1 cellular context compared by ENCODE assay signal in genomic region chr17:34980681-34981537, GRCh38.
TF ChIP-seq lines count a peak whose summit lies in the region.

No MANE protein-coding gene starts in this region.

TF ChIP-seq in HEK293, 187 proteins besides CTCF, POLR2A, EP300 and RAD21 (continued from another document):
- TF ChIP-seq PRDM2 (tag by site-specific recombination; IDR thresholded peaks at IDR 0.05; ENCODE audit: borderline replicate concordance), result no peak
- TF ChIP-seq ZNF677 (tag by site-specific recombination; IDR thresholded peaks at IDR 0.05), result 0 out of 2 replicates have a peak, but pooled peaks have one; percentile 13
- TF ChIP-seq REST (tag by site-specific recombination; IDR thresholded peaks at IDR 0.05), result no peak
- no peak; the same call in 1 of the 2 replicates for TF ChIP-seq ZNF785 (tag by site-specific recombination; IDR thresholded peaks at IDR 0.05)
- TF ChIP-seq ZNF658 (tag by site-specific recombination; IDR thresholded peaks at IDR 0.05), result no peak
- no peak for TF ChIP-seq HOXA7 (CRISPR knock-in tag; IDR thresholded peaks at IDR 0.05; ENCODE audit: borderline replicate concordance)
- no peak for TF ChIP-seq ZNF174 (tag by site-specific recombination; IDR thresholded peaks at IDR 0.05)
- TF ChIP-seq ZNF266 (tag by site-specific recombination; IDR thresholded peaks at IDR 0.05; ENCODE audit: low read depth), result no peak
- TF ChIP-seq KLF9 (tag by site-specific recombination; IDR thresholded peaks at IDR 0.05; ENCODE audit: low read depth), result no peak
- no peak for TF ChIP-seq SETDB1 (IDR thresholded peaks at IDR 0.05; ENCODE audit: insufficient read length, low read length)
- TF ChIP-seq ZNF114 (tag by site-specific recombination; IDR thresholded peaks at IDR 0.05), result no peak
- no peak for TF ChIP-seq FEZF1 (tag by site-specific recombination; IDR thresholded peaks at IDR 0.05)
- TF ChIP-seq ZNF239 (tag by site-specific recombination; IDR thresholded peaks at IDR 0.05), result no peak
- TF ChIP-seq ZNF146 (tag by site-specific recombination; IDR thresholded peaks at IDR 0.05), result no peak
- TF ChIP-seq ZNF19 (tag by site-specific recombination; IDR thresholded peaks at IDR 0.05; ENCODE audit: low read depth), result no peak
- TF ChIP-seq SP7 (tag by site-specific recombination; IDR thresholded peaks at IDR 0.05), result no peak
- TF ChIP-seq ZNF530 (tag by site-specific recombination; IDR thresholded peaks at IDR 0.05; ENCODE audit: low read depth), result no peak
- no peak for TF ChIP-seq HOXC10 (CRISPR knock-in tag; IDR thresholded peaks at IDR 0.05)
- no peak for TF ChIP-seq ATF2 (tag by site-specific recombination; IDR thresholded peaks at IDR 0.05; ENCODE audit: low read depth)
- TF ChIP-seq ZNF626 (tag by site-specific recombination; IDR thresholded peaks at IDR 0.05), result no peak
- TF ChIP-seq PRDM4 (tag by site-specific recombination; IDR thresholded peaks at IDR 0.05), result peak; percentile 34; the same call in 1 of the 2 replicates
- TF ChIP-seq ZNF843 (tag by site-specific recombination; IDR thresholded peaks at IDR 0.05), result 0 out of 2 replicates have a peak, but pooled peaks have one; percentile 9
- peak; percentile 61 for TF ChIP-seq ZEB2 (tag by site-specific recombination; IDR thresholded peaks at IDR 0.05)
- TF ChIP-seq KLF1 (tag by site-specific recombination; IDR thresholded peaks at IDR 0.05), result no peak
- no peak for TF ChIP-seq YY2 (tag by site-specific recombination; IDR thresholded peaks at IDR 0.05)
- 0 out of 2 replicates have a peak, but pooled peaks have one; percentile 48 for TF ChIP-seq KLF10 (tag by site-specific recombination; IDR thresholded peaks at IDR 0.05)
- peak; percentile 73 for TF ChIP-seq WT1 (tag by site-specific recombination; IDR thresholded peaks at IDR 0.05)
- no peak for TF ChIP-seq TRIM28 (IDR thresholded peaks at IDR 0.05; ENCODE audit: borderline replicate concordance, low read length)
- no peak for TF ChIP-seq ZNF701 (tag by site-specific recombination; IDR thresholded peaks at IDR 0.05)
- no peak for TF ChIP-seq ZNF292 (tag by site-specific recombination; IDR thresholded peaks at IDR 0.05; ENCODE audit: borderline replicate concordance, low read depth)
- peak; percentile 15; the same call in 1 of the 2 replicates for TF ChIP-seq ZNF596 (tag by site-specific recombination; IDR thresholded peaks at IDR 0.05)
- peak; percentile 56 for TF ChIP-seq ZXDB (tag by site-specific recombination; IDR thresholded peaks at IDR 0.05)
- TF ChIP-seq SCRT2 (tag by site-specific recombination; IDR thresholded peaks at IDR 0.05), result no peak
- TF ChIP-seq ZNF629 (tag by site-specific recombination; IDR thresholded peaks at IDR 0.05), result no peak
- no peak for TF ChIP-seq ZNF610 (tag by site-specific recombination; IDR thresholded peaks at IDR 0.05; ENCODE audit: borderline replicate concordance)
- TF ChIP-seq REPIN1 (tag by site-specific recombination; IDR thresholded peaks at IDR 0.05; ENCODE audit: low read depth), result no peak
- no peak for TF ChIP-seq GLI2 (tag by site-specific recombination; IDR thresholded peaks at IDR 0.05; ENCODE audit: borderline replicate concordance, low read depth)
- no peak for TF ChIP-seq ZNF157 (tag by site-specific recombination; IDR thresholded peaks at IDR 0.05)
- no peak for TF ChIP-seq ZNF580 (tag by site-specific recombination; IDR thresholded peaks at IDR 0.05)
- no peak for TF ChIP-seq ZNF830 (tag by site-specific recombination; IDR thresholded peaks at IDR 0.05; ENCODE audit: low read depth)
- no peak for TF ChIP-seq ZNF121 (tag by site-specific recombination; IDR thresholded peaks at IDR 0.05)
- TF ChIP-seq SP2 (tag by site-specific recombination; IDR thresholded peaks at IDR 0.05), result no peak
